8 cellular contexts compared by ENCODE assay signal in genomic region chr2:241702405-241703127, GRCh38. TPM values are rescaled to one million over a fixed set of nuclear protein-coding genes. Genes with fewer than 3 reads are reported as not detected.
DNase-seq lines count a peak whose midpoint lies in the region; ATAC-seq and TF ChIP-seq lines count a peak whose summit lies in the region.

No MANE protein-coding gene starts in this region.

- H3K4me1 ChIP-seq in BE2C (no peaks in the 10 kb centered on the region; the same call in 1 of the 2 replicates), right lobe of liver (peaks cover 0 to 9% (median 0%) of the 10 kb centered on the region in 4 donors)

- H3K9me3 ChIP-seq in BE2C (no peaks in the 10 kb centered on the region), right lobe of liver (no peaks in the 10 kb centered on the region)

- TF ChIP-seq POLR2A in right lobe of liver (IDR thresholded peaks at IDR 0.05) = no peak

- H3K27ac ChIP-seq in coronary artery (peak overlapping the region; percentile 34 to 99), right lobe of liver (peak overlapping the region in 1 of 3 donors; percentile 86)

- intact Hi-C loops in right lobe of liver (cut with DNase I) = no loop called here

- ATAC-seq in GM19035 (IDR thresholded peaks at IDR 0.05; ENCODE audit: unreplicated experiment) (peak; percentile 64), HG03280 (IDR thresholded peaks at IDR 0.05; ENCODE audit: unreplicated experiment) (peak; percentile 67), right lobe of liver (peak; percentile 74 to 92 (median 88))

- H3K36me3 ChIP-seq in BE2C = peaks cover 25% of the 10 kb centered on the region
- peaks cover 0 to 22% (median 3%) of the 10 kb centered on the region in 4 donors for H3K36me3 ChIP-seq in right lobe of liver

- H3K4me3 ChIP-seq in BE2C (ENCODE audit: low read depth, low read length) (peak overlapping the region; percentile 76), coronary artery (peak overlapping the region; percentile 94), right lobe of liver (peak overlapping the region; percentile 86 to 99 (median 95))

- peak; percentile 92 for DNase-seq in BE2C
- DNase-seq in NCI-H446 (lab: John Stamatoyannopoulos, UW) = peak; percentile 77 to 79
- peak; percentile 92 for DNase-seq in activated CD4-positive, alpha-beta T cell treated with anti-CD3 and anti-CD28 coated beads for 48 hours
- peak; percentile 88 for DNase-seq in coronary artery (ENCODE audit: low spot score)
- DNase-seq in right lobe of liver = peak; percentile 92 to 94 (median 93)
- DNase-seq in stimulated activated CD4-positive, alpha-beta T cell treated with anti-CD3 and anti-CD28 coated beads, TNF-alpha, amount 100 ng/mL, for 1 hour (ENCODE audit: low read depth in 3 of 3, low spot score in 1 of 3) = peak; percentile 77 to 82 (median 81)

- no peaks in the 10 kb centered on the region for H3K27me3 ChIP-seq in BE2C
- H3K27me3 ChIP-seq in right lobe of liver = no peaks in the 10 kb centered on the region

- TF ChIP-seq CTCF in BE2C (IDR thresholded peaks at IDR 0.05; ENCODE audit: low read depth, low read length) (peak; percentile 53), coronary artery (IDR thresholded peaks at IDR 0.05) (no peak), right lobe of liver (IDR thresholded peaks at IDR 0.05) (peak; percentile 32 to 45 (median 36))

- WGBS in right lobe of liver (ENCODE audit: insufficient coverage, low coverage, low lambda C conversion rate, missing lambda C conversion rate) = 0% methylated on average over 1 of the region's 62 CpGs

RNA-seq across cellular contexts. Expression of gene ING5, which starts 0.7 kb away (rescaled TPM):
- polyA plus RNA-seq in BE2C (2012; ENCODE audit: insufficient read depth, insufficient read length, low read depth) = 58.2 TPM
- total RNA-seq in right lobe of liver = 10 to 100 TPM in 5 of 6 experiments, 1 to 10 TPM in 1; 8.2 to 20.3 (median 13.0) TPM

RNA-seq across cellular contexts. Expression of gene DTYMK, which starts 16.0 kb away (rescaled TPM):
- 71.9 TPM for polyA plus RNA-seq in BE2C (2012; ENCODE audit: insufficient read depth, insufficient read length, low read depth)
- total RNA-seq in right lobe of liver = 10 to 100 TPM in 5 of 6 experiments, 1 to 10 TPM in 1; 9.9 to 21.5 (median 10.4) TPM

RNA-seq across cellular contexts. Expression of gene D2HGDH, which starts 31.9 kb away (rescaled TPM):
- 42.2 TPM for polyA plus RNA-seq in BE2C (2012; ENCODE audit: insufficient read depth, insufficient read length, low read depth)
- total RNA-seq in right lobe of liver = 10 to 100 TPM; 18.9 to 38.6 (median 25.9) TPM
